In the genomic region with DNA sequence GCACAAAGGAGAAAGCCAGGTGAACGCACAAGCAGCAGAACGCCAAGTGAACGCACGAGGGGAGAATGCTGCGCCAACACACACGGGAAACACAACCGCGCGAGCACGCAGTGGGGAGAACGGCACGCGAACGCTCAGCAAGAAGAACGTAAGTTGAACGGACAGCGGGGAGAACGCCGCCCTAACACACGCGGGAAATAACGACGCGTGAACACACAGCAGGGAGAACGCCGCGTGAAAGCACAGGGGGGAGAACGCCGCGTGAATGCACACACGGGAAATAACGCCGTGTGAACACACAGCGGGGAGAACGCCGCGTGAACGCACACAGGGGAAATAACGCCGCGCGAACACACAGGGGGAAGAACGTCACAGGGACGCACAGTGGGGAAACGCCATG, we compare ENCODE assay signal across 1 cellular context.
TF ChIP-seq lines count a peak whose summit lies in the region.

No MANE protein-coding gene starts in this region.

TF ChIP-seq in IMR-90, 13 proteins besides CTCF, POLR2A, EP300 and RAD21:
- TF ChIP-seq MXI1 (IDR thresholded peaks at IDR 0.05; ENCODE audit: borderline replicate concordance, low read depth, low read length) (no peak), SMC3 (IDR thresholded peaks at IDR 0.05; ENCODE audit: low read depth, low read length) (no peak), CHD1 (IDR thresholded peaks at IDR 0.05; ENCODE audit: low read depth, low read length) (no peak), RCOR1 (IDR thresholded peaks at IDR 0.05; ENCODE audit: insufficient replicate concordance, low read length) (no peak), FOS (IDR thresholded peaks at IDR 0.05; ENCODE audit: low read depth, low read length) (no peak), MAZ (IDR thresholded peaks at IDR 0.05; ENCODE audit: borderline replicate concordance, low read depth, low read length) (no peak), BHLHE40 (IDR thresholded peaks at IDR 0.05; ENCODE audit: low read depth, low read length) (no peak), CEBPB (IDR thresholded peaks at IDR 0.05; ENCODE audit: low read depth, low read length) (no peak), NFE2L2 (IDR thresholded peaks at IDR 0.05; ENCODE audit: low read depth, low read length) (no peak), RFX5 (IDR thresholded peaks at IDR 0.05; ENCODE audit: low read depth, low read length) (no peak), MAFK (IDR thresholded peaks at IDR 0.05; ENCODE audit: low read depth, low read length) (no peak)
- TF ChIP-seq, protein P1, sequence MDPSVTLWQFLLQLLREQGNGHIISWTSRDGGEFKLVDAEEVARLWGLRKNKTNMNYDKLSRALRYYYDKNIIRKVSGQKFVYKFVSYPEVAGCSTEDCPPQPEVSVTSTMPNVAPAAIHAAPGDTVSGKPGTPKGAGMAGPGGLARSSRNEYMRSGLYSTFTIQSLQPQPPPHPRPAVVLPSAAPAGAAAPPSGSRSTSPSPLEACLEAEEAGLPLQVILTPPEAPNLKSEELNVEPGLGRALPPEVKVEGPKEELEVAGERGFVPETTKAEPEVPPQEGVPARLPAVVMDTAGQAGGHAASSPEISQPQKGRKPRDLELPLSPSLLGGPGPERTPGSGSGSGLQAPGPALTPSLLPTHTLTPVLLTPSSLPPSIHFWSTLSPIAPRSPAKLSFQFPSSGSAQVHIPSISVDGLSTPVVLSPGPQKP (IDR thresholded peaks at IDR 0.05; ENCODE audit: borderline replicate concordance, low read depth, low read length) = no peak
- TF ChIP-seq, protein P2, sequence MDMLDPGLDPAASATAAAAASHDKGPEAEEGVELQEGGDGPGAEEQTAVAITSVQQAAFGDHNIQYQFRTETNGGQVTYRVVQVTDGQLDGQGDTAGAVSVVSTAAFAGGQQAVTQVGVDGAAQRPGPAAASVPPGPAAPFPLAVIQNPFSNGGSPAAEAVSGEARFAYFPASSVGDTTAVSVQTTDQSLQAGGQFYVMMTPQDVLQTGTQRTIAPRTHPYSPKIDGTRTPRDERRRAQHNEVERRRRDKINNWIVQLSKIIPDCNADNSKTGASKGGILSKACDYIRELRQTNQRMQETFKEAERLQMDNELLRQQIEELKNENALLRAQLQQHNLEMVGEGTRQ (IDR thresholded peaks at IDR 0.05; ENCODE audit: low read depth, low read length) = no peak
